ENCODE assay signal across 35 cellular contexts in genomic region chr5:94759022-94759421, GRCh38.
A peak's percentile ranks its signal among the peaks of the same experiment; 100 is the strongest.
DNase-seq lines count a peak whose midpoint lies in the region; ATAC-seq and TF ChIP-seq lines count a peak whose summit lies in the region.
"Had no signal": no experiment of that assay in that cellular context is flagged by ENCODE, and none has a peak within 500 bp of the region (broad histone marks: within the 10 kb centered on the region; RNA-seq: fewer than 3 reads in every experiment).

No MANE protein-coding gene starts in this region.

- CTCF ChIA-PET in SK-N-SH (lab: Yijun Ruan, JAX): interaction anchor here (1.1 to 1.5 kb wide), 3 partner anchors 9 to 27 kb away, joined by 3 to 5 read pairs (median 4); no protein-coding TSS in a partner anchor

- ATAC-seq in SK-N-SH treated with all-trans-retinoic acid at 6 μM for 48 hours (no peak), HG02973 (IDR thresholded peaks at IDR 0.05; ENCODE audit: unreplicated experiment) (no peak)
- ATAC-seq in stimulated activated memory B cell treated with anti-CD40 and anti-IgM and Interleukin-4, amounts not matched to agents 10 μg/mL and 1 μg/mL and 100 μg/mL, for 72 hours: no peak
- ATAC-seq: A549; CD8-positive, alpha-beta T cell had no signal

- peak; percentile 15 for DNase-seq in NCI-H2171 treated with DMSO at 0.1 percent for 48 hours (lab: John Stamatoyannopoulos, UW)
- DNase-seq in NCI-H2171 (lab: John Stamatoyannopoulos, UW): no peak
- DNase-seq in NCI-H69 (lab: John Stamatoyannopoulos, UW): peak; percentile 44
- no peak for DNase-seq in SK-N-SH
- no peak for DNase-seq in caudate nucleus (lab: John Stamatoyannopoulos, UW)
- DNase-seq: 8988T; ACHN; AML-193; BE2C; C1 segment of cervical spinal cord; Caco-2; Calu3; CD4-positive, alpha-beta memory T cell; CD4-positive, alpha-beta T cell; CD4-positive, CD25-positive, alpha-beta regulatory T cell; CD8-positive, alpha-beta memory T cell; CD8-positive, alpha-beta T cell; COR-L47; DMS 273 treated with DMSO at 0.1 percent for 48 hours; DMS153; DMS53; DMS79; DMS79 treated with DMSO at 0.1 percent for 48 hours; DND-41; EL had no signal

- H3K4me3 Mint-ChIP-seq in stimulated activated memory B cell treated with anti-CD40 and anti-IgM and Interleukin-4, amounts not matched to agents 10 μg/mL and 1 μg/mL and 100 μg/mL, for 72 hours: no peak overlapping the region
- H3K4me3 Mint-ChIP-seq: B cell; CD14-positive monocyte; CD4-positive, alpha-beta memory T cell; CD4-positive, alpha-beta T cell; CD4-positive, CD25-positive, alpha-beta regulatory T cell; CD8-positive, alpha-beta memory T cell; CD8-positive, alpha-beta T cell had no signal

- H3K4me1 ChIP-seq in SK-N-SH (ENCODE audit: control insufficient read depth in 1 of 2, insufficient read depth in 2 of 2, low read depth in 1 of 2, low read length in 1 of 2): no peaks in the 10 kb centered on the region
- H3K4me1 ChIP-seq: A549; BE2C; BLaER1; BLaER1 treated with 17β-estradiol and CSF1 and Interleukin-3, amounts not matched to agents 10 nM and 100 nM; Caco-2 had no signal

- H3K27ac ChIP-seq in SK-N-SH (ENCODE audit: low read depth in 2 of 2, low read length in 1 of 2) (no peak overlapping the region), caudate nucleus (ENCODE audit: low read depth, low read length) (no peak overlapping the region)
- H3K27ac ChIP-seq: 22Rv1; A549; BLaER1; BLaER1 treated with 17β-estradiol and CSF1 and Interleukin-3, amounts not matched to agents 10 nM and 100 nM; C4-2B had no signal

- no peak overlapping the region for H3K9ac ChIP-seq in SK-N-SH
- H3K9ac ChIP-seq: BLaER1; BLaER1 treated with 17β-estradiol and CSF1 and Interleukin-3, amounts not matched to agents 10 nM and 100 nM had no signal

- no peaks in the 10 kb centered on the region for H4K20me1 ChIP-seq in SK-N-SH (ENCODE audit: insufficient read depth)
- H4K20me1 ChIP-seq: BLaER1 had no signal

- H3K4me2 ChIP-seq in SK-N-SH: no peak overlapping the region
- H3K4me2 ChIP-seq: A549; BLaER1; BLaER1 treated with 17β-estradiol and CSF1 and Interleukin-3, amounts not matched to agents 10 nM and 100 nM had no signal

- 41% methylated on average over 3 of the region's 3 CpGs for WGBS in SK-N-SH (ENCODE audit: low lambda C conversion rate)

- H3F3A ChIP-seq in SK-N-SH (replicated peaks; ENCODE audit: insufficient read depth): no peaks in the 10 kb centered on the region

- no peak overlapping the region for H3K4me3 ChIP-seq in SK-N-SH (ENCODE audit: low read depth in 2 of 2, low read length in 1 of 2)
- H3K4me3 ChIP-seq: A549; BLaER1; BLaER1 treated with 17β-estradiol and CSF1 and Interleukin-3, amounts not matched to agents 10 nM and 100 nM had no signal

- no peaks in the 10 kb centered on the region for H3K9me2 ChIP-seq in SK-N-SH

- POLR2A ChIA-PET in SK-N-SH (lab: Yijun Ruan, JAX): no interaction called here

- no peaks in the 10 kb centered on the region for H3K9me3 Mint-ChIP-seq in stimulated activated memory B cell treated with anti-CD40 and anti-IgM and Interleukin-4, amounts not matched to agents 10 μg/mL and 1 μg/mL and 100 μg/mL, for 72 hours
- H3K9me3 Mint-ChIP-seq: CD14-positive monocyte; CD4-positive, alpha-beta T cell; CD8-positive, alpha-beta memory T cell; CD8-positive, alpha-beta T cell had no signal

- no peak for TF ChIP-seq EP300 in SK-N-SH (IDR thresholded peaks at IDR 0.05; ENCODE audit: borderline replicate concordance in 1 of 2, low read depth in 1 of 2, low read length in 1 of 2)

- TF ChIP-seq CTCF in SK-N-SH (IDR thresholded peaks at IDR 0.05): no peak

- no peak overlapping the region for H3K27ac Mint-ChIP-seq in stimulated activated memory B cell treated with anti-CD40 and anti-IgM and Interleukin-4, amounts not matched to agents 10 μg/mL and 1 μg/mL and 100 μg/mL, for 72 hours
- H3K27ac Mint-ChIP-seq: B cell; CD14-positive monocyte; CD4-positive, alpha-beta memory T cell; CD4-positive, alpha-beta T cell; CD4-positive, CD25-positive, alpha-beta regulatory T cell; CD8-positive, alpha-beta memory T cell; CD8-positive, alpha-beta T cell had no signal

- TF ChIP-seq RAD21 in SK-N-SH (IDR thresholded peaks at IDR 0.05; ENCODE audit: low read length): no peak

- no peaks in the 10 kb centered on the region for H3K79me2 ChIP-seq in SK-N-SH (ENCODE audit: insufficient read depth)

- no peaks in the 10 kb centered on the region for H3K4me1 Mint-ChIP-seq in stimulated activated memory B cell treated with anti-CD40 and anti-IgM and Interleukin-4, amounts not matched to agents 10 μg/mL and 1 μg/mL and 100 μg/mL, for 72 hours
- H3K4me1 Mint-ChIP-seq: B cell; CD14-positive monocyte; CD4-positive, alpha-beta memory T cell; CD4-positive, CD25-positive, alpha-beta regulatory T cell; CD8-positive, alpha-beta memory T cell had no signal

- no peak overlapping the region for H2AFZ ChIP-seq in SK-N-SH (ENCODE audit: low read depth)

- H3K27me3 ChIP-seq in SK-N-SH (ENCODE audit: insufficient read depth): no peaks in the 10 kb centered on the region
- H3K27me3 ChIP-seq: BE2C; BLaER1; BLaER1 treated with 17β-estradiol and CSF1 and Interleukin-3, amounts not matched to agents 10 nM and 100 nM had no signal

- H3K36me3 ChIP-seq in SK-N-SH (replicated peaks in 1 of 2; ENCODE audit: control insufficient read depth in 1 of 2, insufficient read depth in 2 of 2, low read length in 1 of 2): no peaks in the 10 kb centered on the region
- H3K36me3 ChIP-seq: BE2C, BLaER1 had no signal

- no peaks in the 10 kb centered on the region for H3K36me3 Mint-ChIP-seq in stimulated activated memory B cell treated with anti-CD40 and anti-IgM and Interleukin-4, amounts not matched to agents 10 μg/mL and 1 μg/mL and 100 μg/mL, for 72 hours
- H3K36me3 Mint-ChIP-seq: CD4-positive, alpha-beta memory T cell; CD4-positive, CD25-positive, alpha-beta regulatory T cell; CD8-positive, alpha-beta memory T cell; CD8-positive, alpha-beta T cell had no signal

- peaks cover 8% of the 10 kb centered on the region for H3K27me3 Mint-ChIP-seq in stimulated activated memory B cell treated with anti-CD40 and anti-IgM and Interleukin-4, amounts not matched to agents 10 μg/mL and 1 μg/mL and 100 μg/mL, for 72 hours
- H3K27me3 Mint-ChIP-seq: CD4-positive, alpha-beta T cell had no signal

- H3K9me3 ChIP-seq in SK-N-SH: no peaks in the 10 kb centered on the region
- H3K9me3 ChIP-seq: A549; BE2C; BLaER1; BLaER1 treated with 17β-estradiol and CSF1 and Interleukin-3, amounts not matched to agents 10 nM and 100 nM; Caco-2 had no signal

TF ChIP-seq in SK-N-SH, 30 proteins besides CTCF, POLR2A, EP300 and RAD21:
- 0 out of 2 replicates have a peak, but pooled peaks have one; percentile 17 for TF ChIP-seq GATA2 (CRISPR knock-in tag; IDR thresholded peaks at IDR 0.05)
- no peak for TF ChIP-seq GABPA (IDR thresholded peaks at IDR 0.05; ENCODE audit: low read depth)

TF ChIP-seq in SK-N-SH treated with all-trans-retinoic acid at 6 μM for 48 hours, 23 proteins besides CTCF, POLR2A, EP300 and RAD21:
- TF ChIP-seq ESRRG (CRISPR knock-in tag; IDR thresholded peaks at IDR 0.05) (no peak), TSHZ2 (CRISPR knock-in tag; IDR thresholded peaks at IDR 0.05) (peak; percentile 85; the same call in 1 of the 2 replicates), PATZ1 (CRISPR knock-in tag; IDR thresholded peaks at IDR 0.05; ENCODE audit: borderline replicate concordance) (no peak), ISL1 (CRISPR knock-in tag; IDR thresholded peaks at IDR 0.05) (no peak), TCF4 (CRISPR knock-in tag; IDR thresholded peaks at IDR 0.05; ENCODE audit: borderline replicate concordance) (peak; percentile 94; the same call in 1 of the 2 replicates), ZNF565 (CRISPR knock-in tag; conservative IDR thresholded peaks at IDR 0.05; ENCODE audit: low read depth) (no peak), ZC3H10 (CRISPR knock-in tag; IDR thresholded peaks at IDR 0.05) (no peak)

Comparison
In these comparisons a context has a peak if more than half of its experiments do, and no peak if none do; other contexts are left out.
1. DNase-seq: peak in NCI-H2171 treated with DMSO at 0.1 percent for 48 hours (single experiment) and NCI-H69 (single experiment); none in NCI-H2171 (single experiment), SK-N-SH (single experiment) and caudate nucleus (0 of 61).